ENCODE assay signal across 33 cellular contexts in genomic region chr1:2876846-2877245, GRCh38.
"Had no signal": no experiment of that assay in that cellular context is flagged by ENCODE, and none has a peak within 500 bp of the region (broad histone marks: within the 10 kb centered on the region; RNA-seq: fewer than 3 reads in every experiment).

No MANE protein-coding gene starts in this region.

- H3K4me3 ChIP-seq: adrenal gland, body of pancreas, breast epithelium, cardiac muscle cell had no signal

- DNase-seq: activated effector memory CD4-positive, alpha-beta T cell treated with anti-CD3 and anti-CD28 coated beads, Interleukin-2, amount 50 U/mL, for 16 hours; activated effector memory CD4-positive, alpha-beta T cell treated with Interleukin-2 at 50 U/mL for 16 hours; activated gamma-delta T cell; activated gamma-delta T cell treated with Interleukin-2 at 50 U/mL for 16 hours; activated naive CD4-positive, alpha-beta T cell; activated naive CD4-positive, alpha-beta T cell treated with anti-CD3 and anti-CD28 coated beads for 36 hours; activated naive CD4-positive, alpha-beta T cell treated with anti-CD3 and anti-CD28 coated beads, Interleukin-2, amount 10 ng/mL, durations not matched to agents 7 days and 5 days; activated naive CD4-positive, alpha-beta T cell treated with anti-CD3 and anti-CD28 coated beads, Interleukin-2, amount 50 U/mL, for 16 hours; activated naive CD4-positive, alpha-beta T cell treated with Interleukin-2 at 50 U/mL for 16 hours; activated naive CD8-positive, alpha-beta T cell treated with anti-CD3 and anti-CD28 coated beads for 36 hours; activated naive CD8-positive, alpha-beta T cell treated with anti-CD3 and anti-CD28 coated beads, Interleukin-2, amount 10 ng/mL, durations not matched to agents 7 days and 5 days; activated naive CD8-positive, alpha-beta T cell treated with anti-CD3 and anti-CD28 coated beads, Interleukin-2, amount 50 U/mL, for 24 hours; activated T-cell treated with anti-CD3 and anti-CD28 coated beads, Interleukin-2, amount 50 U/mL, for 1 hour; activated T-cell treated with anti-CD3 and anti-CD28 coated beads, Interleukin-2, amount 50 U/mL, for 24 hours; activated T-cell treated with anti-CD3 and anti-CD28 coated beads, Interleukin-2, amount 50 U/mL, for 4 hours; activated T-cell treated with anti-CD3 and anti-CD28 coated beads, Interleukin-2, amount 50 U/mL, for 48 hours; activated T-cell treated with anti-CD3 and anti-CD28 coated beads, Interleukin-2, amount 50 U/mL, for 72 hours; adrenal gland; amniotic stem cell; amygdala; aorta; body of pancreas; brain microvascular endothelial cell; caudate nucleus; central memory CD4-positive, alpha-beta T cell; cerebellar nuclear complex had no signal

- FAIRE-seq: astrocyte, bronchial epithelial cell had no signal

- H3K27ac ChIP-seq: adrenal gland, ascending aorta, body of pancreas, brain microvascular endothelial cell, breast epithelium, cardiac muscle cell had no signal

- H3K27me3 ChIP-seq: adrenal gland, ascending aorta, body of pancreas, brain microvascular endothelial cell, cardiac muscle cell had no signal

- H3K4me1 ChIP-seq: adrenal gland, breast epithelium had no signal

- H3K36me3 ChIP-seq: adrenal gland, ascending aorta, brain microvascular endothelial cell, breast epithelium, cardiac muscle cell had no signal

- ATAC-seq: activated naive CD4-positive, alpha-beta T cell treated with anti-CD3 and anti-CD28 coated beads, Interleukin-2, amount 50 U/mL, for 72 hours; activated naive CD8-positive, alpha-beta T cell treated with anti-CD3 and anti-CD28 coated beads, Interleukin-2, amount 50 U/mL, for 24 hours; activated T-cell treated with anti-CD3 and anti-CD28 coated beads, Interleukin-2, amount 50 U/mL, for 4 hours; activated T-cell treated with anti-CD3 and anti-CD28 coated beads, Interleukin-2, amount 50 U/mL, for 72 hours; activated T-helper 17 cell treated with anti-CD3 and anti-CD28 coated beads, Interleukin-2, amount 50 U/mL, for 72 hours; body of pancreas had no signal
